ENCODE assay signal across 30 cellular contexts in the genomic region with DNA sequence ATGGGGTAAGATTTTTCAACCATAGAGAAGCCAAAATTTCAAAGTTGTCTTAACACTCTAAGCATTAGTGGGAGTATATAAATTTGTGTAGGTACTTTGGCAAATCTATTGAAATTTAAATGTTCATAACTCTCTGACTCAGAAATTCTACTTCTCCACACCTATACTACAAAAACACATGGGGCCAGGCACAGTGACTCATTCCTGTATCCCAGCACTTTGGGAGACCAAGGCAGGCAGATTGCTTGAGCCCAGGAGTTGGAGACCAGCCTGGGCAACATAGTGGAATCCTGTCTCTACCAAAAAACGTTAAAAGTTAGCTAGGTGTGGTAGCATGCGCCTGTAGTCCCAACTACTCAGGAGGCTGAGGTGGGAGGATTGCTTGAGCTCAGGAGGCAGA.
"Had no signal": no experiment of that assay in that cellular context is flagged by ENCODE, and none has a peak within 500 bp of the region (broad histone marks: within the 10 kb centered on the region; RNA-seq: fewer than 3 reads in every experiment).

No MANE protein-coding gene starts in this region.

- H3K9me3 Mint-ChIP-seq: activated CD4-positive, alpha-beta T cell treated with anti-CD3 and anti-CD28 coated beads, Interleukin-2, amount 10 ng/mL, durations not matched to agents 7 days and 5 days; activated CD8-positive, alpha-beta T cell treated with anti-CD3 and anti-CD28 coated beads for 36 hours; activated T-helper 17 cell treated with anti-CD3 and anti-CD28 coated beads, Interleukin-2, amount 50 U/mL, for 72 hours had no signal

- DNase-seq: activated CD4-positive, alpha-beta T cell treated with anti-CD3 and anti-CD28 coated beads for 4 hours; activated CD4-positive, alpha-beta T cell treated with anti-CD3 and anti-CD28 coated beads, Interleukin-2, amount 10 ng/mL, durations not matched to agents 7 days and 5 days; activated CD4-positive, alpha-beta T cell treated with anti-CD3 and anti-CD28 coated beads, Interleukin-2, amount 50 U/mL, for 4 hours; activated CD4-positive, CD25-positive, alpha-beta regulatory T cell; activated CD4-positive, CD25-positive, alpha-beta regulatory T cell treated with anti-CD3 and anti-CD28 coated beads, Interleukin-2, amount 50 U/mL, for 72 hours; activated CD8-positive, alpha-beta memory T cell treated with anti-CD3 and anti-CD28 coated beads for 24 hours; activated CD8-positive, alpha-beta T cell treated with anti-CD3 and anti-CD28 coated beads for 36 hours; activated effector memory CD4-positive, alpha-beta T cell treated with Interleukin-2 at 50 U/mL for 16 hours; activated gamma-delta T cell treated with Interleukin-2 at 50 U/mL for 16 hours; activated naive CD4-positive, alpha-beta T cell treated with anti-CD3 and anti-CD28 coated beads, Interleukin-2, amount 50 U/mL, for 16 hours; activated naive CD4-positive, alpha-beta T cell treated with Interleukin-2 at 50 U/mL for 16 hours; activated T-cell treated with anti-CD3 and anti-CD28 coated beads, Interleukin-2, amount 50 U/mL, for 4 hours; amniotic stem cell; brain microvascular endothelial cell; central memory CD4-positive, alpha-beta T cell; cerebellar nuclear complex; colonic mucosa; effector CD8-positive, alpha-beta T cell; esophagus squamous epithelium; foreskin fibroblast; gastrocnemius medialis; glutamatergic neuron; heart left ventricle; T-helper 2 cell had no signal

- H3K9me3 ChIP-seq: colonic mucosa, esophagus squamous epithelium, gastrocnemius medialis had no signal

- H3K36me3 ChIP-seq: brain microvascular endothelial cell, cardiac muscle cell, colonic mucosa, esophagus squamous epithelium, gastrocnemius medialis, heart left ventricle had no signal

- H3K27ac Mint-ChIP-seq: activated CD4-positive, alpha-beta T cell treated with anti-CD3 and anti-CD28 coated beads, Interleukin-2, amount 10 ng/mL, durations not matched to agents 7 days and 5 days; activated CD8-positive, alpha-beta T cell treated with anti-CD3 and anti-CD28 coated beads for 36 hours; activated naive CD8-positive, alpha-beta T cell; activated T-helper 17 cell treated with anti-CD3 and anti-CD28 coated beads, Interleukin-2, amount 50 U/mL, for 72 hours had no signal

- H3K4me1 Mint-ChIP-seq: activated CD4-positive, alpha-beta T cell treated with anti-CD3 and anti-CD28 coated beads, Interleukin-2, amount 10 ng/mL, durations not matched to agents 7 days and 5 days; activated T-helper 17 cell treated with anti-CD3 and anti-CD28 coated beads, Interleukin-2, amount 50 U/mL, for 72 hours had no signal

- H3K4me3 Mint-ChIP-seq: activated CD4-positive, alpha-beta T cell treated with anti-CD3 and anti-CD28 coated beads, Interleukin-2, amount 10 ng/mL, durations not matched to agents 7 days and 5 days; activated CD8-positive, alpha-beta T cell treated with anti-CD3 and anti-CD28 coated beads for 36 hours; activated naive CD8-positive, alpha-beta T cell; activated T-cell treated with anti-CD3 and anti-CD28 coated beads, Interleukin-2, amount 50 U/mL, for 4 hours; activated T-helper 17 cell treated with anti-CD3 and anti-CD28 coated beads, Interleukin-2, amount 50 U/mL, for 72 hours had no signal

- H3K27ac ChIP-seq: brain microvascular endothelial cell, cardiac muscle cell, colonic mucosa, esophagus squamous epithelium, gastrocnemius medialis, heart left ventricle had no signal

- H3K4me3 ChIP-seq: cardiac muscle cell, colonic mucosa, esophagus squamous epithelium, gastrocnemius medialis, heart left ventricle had no signal

- H3K27me3 ChIP-seq: brain microvascular endothelial cell, cardiac muscle cell, colonic mucosa, esophagus squamous epithelium, gastrocnemius medialis, heart left ventricle had no signal

- H3K4me1 ChIP-seq: colonic mucosa, esophagus squamous epithelium, gastrocnemius medialis had no signal

- ATAC-seq: activated CD8-positive, alpha-beta T cell treated with anti-CD3 and anti-CD28 coated beads for 36 hours; activated T-cell treated with anti-CD3 and anti-CD28 coated beads, Interleukin-2, amount 50 U/mL, for 4 hours; activated T-helper 17 cell treated with anti-CD3 and anti-CD28 coated beads, Interleukin-2, amount 50 U/mL, for 72 hours; gastrocnemius medialis; heart left ventricle had no signal

- FAIRE-seq: astrocyte, endometrium, endothelial cell of umbilical vein had no signal

- H3K36me3 Mint-ChIP-seq: activated naive CD8-positive, alpha-beta T cell had no signal
